14 cellular contexts compared by ENCODE assay signal in genomic region chr18:8828798-8829197, GRCh38.
"Had no signal": no experiment of that assay in that cellular context is flagged by ENCODE, and none has a peak within 500 bp of the region (broad histone marks: within the 10 kb centered on the region; RNA-seq: fewer than 3 reads in every experiment).

No MANE protein-coding gene starts in this region.

- H3K4me1 ChIP-seq: neural progenitor cell, pancreas, vagina had no signal

- H3K4me3 ChIP-seq: neural progenitor cell, pancreas, vagina had no signal

- H3K27me3 ChIP-seq: neural progenitor cell, pancreas, vagina had no signal

- H3K27ac Mint-ChIP-seq: activated naive CD4-positive, alpha-beta T cell treated with anti-CD3 and anti-CD28 coated beads, Interleukin-2, amount 50 U/mL, for 24 hours; stimulated activated naive CD8-positive, alpha-beta T cell treated with anti-CD3 and anti-CD28 coated beads, Interleukin-15, amount 100 ng/mL, for 72 hours had no signal

- H3K9me3 Mint-ChIP-seq: brain; central memory CD8-positive, alpha-beta T cell; stimulated activated naive CD8-positive, alpha-beta T cell treated with anti-CD3 and anti-CD28 coated beads, Interleukin-15, amount 100 ng/mL, for 72 hours had no signal

- H3K9me3 ChIP-seq: pancreas, vagina had no signal

- H3K36me3 Mint-ChIP-seq: activated naive CD4-positive, alpha-beta T cell treated with anti-CD3 and anti-CD28 coated beads, Interleukin-2, amount 50 U/mL, for 24 hours had no signal

- H3K36me3 ChIP-seq: neural progenitor cell had no signal

- H3K27me3 Mint-ChIP-seq: activated naive CD4-positive, alpha-beta T cell treated with anti-CD3 and anti-CD28 coated beads, Interleukin-2, amount 50 U/mL, for 24 hours; brain; stimulated activated naive CD8-positive, alpha-beta T cell treated with anti-CD3 and anti-CD28 coated beads, Interleukin-15, amount 100 ng/mL, for 72 hours had no signal

- H3K27ac ChIP-seq: epithelial cell of prostate, neural progenitor cell, pancreas, vagina had no signal

- ATAC-seq: pancreas; stimulated activated naive CD8-positive, alpha-beta T cell treated with anti-CD3 and anti-CD28 coated beads, Interleukin-15, amount 100 ng/mL, for 72 hours had no signal

- DNase-seq: amniotic stem cell; cortex of kidney; effector CD8-positive, alpha-beta T cell; hypothalamus; pancreas; stimulated activated CD4-positive, alpha-beta T cell treated with anti-CD3 and anti-CD28 coated beads, Interleukin-4, amount 100 ng/mL, for 4 hours; stimulated activated naive CD8-positive, alpha-beta T cell treated with anti-CD3 and anti-CD28 coated beads, Interleukin-15, amount 100 ng/mL, for 72 hours; T-helper 2 cell had no signal

- H3K4me1 Mint-ChIP-seq: activated naive CD4-positive, alpha-beta T cell treated with anti-CD3 and anti-CD28 coated beads, Interleukin-2, amount 50 U/mL, for 24 hours; central memory CD8-positive, alpha-beta T cell; stimulated activated naive CD8-positive, alpha-beta T cell treated with anti-CD3 and anti-CD28 coated beads, Interleukin-15, amount 100 ng/mL, for 72 hours had no signal

- H3K4me3 Mint-ChIP-seq: activated naive CD4-positive, alpha-beta T cell treated with anti-CD3 and anti-CD28 coated beads, Interleukin-2, amount 50 U/mL, for 24 hours; brain; central memory CD8-positive, alpha-beta T cell; neural progenitor cell; stimulated activated naive CD8-positive, alpha-beta T cell treated with anti-CD3 and anti-CD28 coated beads, Interleukin-15, amount 100 ng/mL, for 72 hours had no signal
